Comparison of ENCODE assay signal across 20 cellular contexts in genomic region chr12:50740307-50740706, GRCh38. TPM values are rescaled to one million over a fixed set of nuclear protein-coding genes. Genes with fewer than 3 reads are reported as not detected.
A peak's percentile ranks its signal among the peaks of the same experiment; 100 is the strongest.
DNase-seq lines count a peak whose midpoint lies in the region; ATAC-seq and TF ChIP-seq lines count a peak whose summit lies in the region.
"Had no signal": no experiment of that assay in that cellular context is flagged by ENCODE, and none has a peak within 500 bp of the region (broad histone marks: within the 10 kb centered on the region; RNA-seq: fewer than 3 reads in every experiment).

No MANE protein-coding gene starts in this region.

- no peaks in the 10 kb centered on the region for H3K9me3 Mint-ChIP-seq in activated CD4-positive, alpha-beta T cell treated with anti-CD3 and anti-CD28 coated beads, Interleukin-2, amount 10 ng/mL, durations not matched to agents 7 days and 5 days
- no peaks in the 10 kb centered on the region for H3K9me3 Mint-ChIP-seq in activated CD8-positive, alpha-beta T cell treated with anti-CD3 and anti-CD28 coated beads for 36 hours
- H3K9me3 Mint-ChIP-seq: activated T-cell treated with anti-CD3 and anti-CD28 coated beads, Interleukin-2, amount 50 U/mL, for 4 hours had no signal

- peak; percentile 21 for DNase-seq in activated CD4-positive, alpha-beta T cell treated with anti-CD3 and anti-CD28 coated beads for 48 hours
- no peak for DNase-seq in activated CD4-positive, alpha-beta T cell treated with anti-CD3 and anti-CD28 coated beads, Interleukin-2, amount 10 ng/mL, durations not matched to agents 7 days and 5 days
- DNase-seq in ELR (ENCODE audit: low read depth), result peak; percentile 56
- DNase-seq in activated CD8-positive, alpha-beta T cell treated with anti-CD3 and anti-CD28 coated beads for 36 hours, result peak; percentile 15
- DNase-seq in fibroblast of mammary gland (ENCODE audit: low read depth), result peak; percentile 40
- DNase-seq in KG1 (lab: John Stamatoyannopoulos, UW), result no peak
- DNase-seq in GM19240 (ENCODE audit: insufficient read length, low spot score), result no peak
- DNase-seq: 8988T; activated T-cell treated with anti-CD3 and anti-CD28 coated beads, Interleukin-2, amount 50 U/mL, for 4 hours; COR-L47; foreskin melanocyte; H7; Kasumi-1; NCI-H510A treated with DMSO at 0.1 percent for 48 hours; stimulated activated CD4-positive, alpha-beta T cell treated with anti-CD3 and anti-CD28 coated beads, Interleukin-4, amount 100 ng/mL, for 1 hour had no signal

- peaks cover 59% of the 10 kb centered on the region for H3K36me3 Mint-ChIP-seq in activated CD4-positive, alpha-beta T cell treated with anti-CD3 and anti-CD28 coated beads, Interleukin-2, amount 10 ng/mL, durations not matched to agents 7 days and 5 days (ENCODE audit: low read depth)
- H3K36me3 Mint-ChIP-seq in activated CD8-positive, alpha-beta T cell treated with anti-CD3 and anti-CD28 coated beads for 36 hours (ENCODE audit: low read depth), result peaks cover 37% of the 10 kb centered on the region

- ATAC-seq in activated CD8-positive, alpha-beta T cell treated with anti-CD3 and anti-CD28 coated beads for 36 hours, result no peak
- no peak for ATAC-seq in HG02970 (IDR thresholded peaks at IDR 0.05; ENCODE audit: low FRiP score, unreplicated experiment)
- ATAC-seq: activated T-cell treated with anti-CD3 and anti-CD28 coated beads, Interleukin-2, amount 50 U/mL, for 4 hours had no signal

- POLR2A ChIA-PET in activated CD4-positive, alpha-beta T cell treated with anti-CD3 and anti-CD28 coated beads, Interleukin-2, amount 10 ng/mL, durations not matched to agents 7 days and 5 days (lab: Charles Lee), result interaction anchor here (0.7 kb wide), 1 partner anchor 318 kb away, joined by 3 read pairs; no protein-coding TSS in a partner anchor
- POLR2A ChIA-PET in activated CD8-positive, alpha-beta T cell treated with anti-CD3 and anti-CD28 coated beads for 36 hours (lab: Charles Lee), result no interaction called here

- H3K4me3 Mint-ChIP-seq in activated CD4-positive, alpha-beta T cell treated with anti-CD3 and anti-CD28 coated beads, Interleukin-2, amount 10 ng/mL, durations not matched to agents 7 days and 5 days, result no peak overlapping the region
- H3K4me3 Mint-ChIP-seq in activated CD8-positive, alpha-beta T cell treated with anti-CD3 and anti-CD28 coated beads for 36 hours, result no peak overlapping the region
- H3K4me3 Mint-ChIP-seq: activated T-cell treated with anti-CD3 and anti-CD28 coated beads, Interleukin-2, amount 50 U/mL, for 4 hours; B cell had no signal

- CTCF ChIA-PET in activated CD4-positive, alpha-beta T cell treated with anti-CD3 and anti-CD28 coated beads, Interleukin-2, amount 10 ng/mL, durations not matched to agents 7 days and 5 days (lab: Charles Lee), result interaction anchor here (1.1 kb wide), 1 partner anchor 236 kb away, joined by 3 read pairs; the partner anchor contains the start of gene DIP2B
- CTCF ChIA-PET in activated CD8-positive, alpha-beta T cell treated with anti-CD3 and anti-CD28 coated beads for 36 hours (lab: Charles Lee), result no interaction called here

- H3K27ac Mint-ChIP-seq in activated CD4-positive, alpha-beta T cell treated with anti-CD3 and anti-CD28 coated beads, Interleukin-2, amount 10 ng/mL, durations not matched to agents 7 days and 5 days, result no peak overlapping the region
- no peak overlapping the region for H3K27ac Mint-ChIP-seq in activated CD8-positive, alpha-beta T cell treated with anti-CD3 and anti-CD28 coated beads for 36 hours
- H3K27ac Mint-ChIP-seq: B cell had no signal

- H3K4me1 Mint-ChIP-seq in activated CD4-positive, alpha-beta T cell treated with anti-CD3 and anti-CD28 coated beads, Interleukin-2, amount 10 ng/mL, durations not matched to agents 7 days and 5 days, result no peaks in the 10 kb centered on the region
- no peaks in the 10 kb centered on the region for H3K4me1 Mint-ChIP-seq in activated CD8-positive, alpha-beta T cell treated with anti-CD3 and anti-CD28 coated beads for 36 hours (ENCODE audit: low read depth)
- H3K4me1 Mint-ChIP-seq: B cell had no signal

- H3K27me3 Mint-ChIP-seq in activated CD4-positive, alpha-beta T cell treated with anti-CD3 and anti-CD28 coated beads, Interleukin-2, amount 10 ng/mL, durations not matched to agents 7 days and 5 days, result no peaks in the 10 kb centered on the region
- H3K27me3 Mint-ChIP-seq in activated CD8-positive, alpha-beta T cell treated with anti-CD3 and anti-CD28 coated beads for 36 hours, result no peaks in the 10 kb centered on the region
- H3K27me3 Mint-ChIP-seq: B cell had no signal

- no peak for TF ChIP-seq CTCF in activated CD8-positive, alpha-beta T cell treated with anti-CD3 and anti-CD28 coated beads for 36 hours (IDR thresholded peaks at IDR 0.05)
- no peak for TF ChIP-seq CTCF in fibroblast of mammary gland (conservative IDR thresholded peaks at IDR 0.05; ENCODE audit: control insufficient read depth, insufficient read depth, low read depth, low read length)

- H3K4me3 ChIP-seq in fibroblast of mammary gland (ENCODE audit: control insufficient read depth, low read depth, low read length), result no peak overlapping the region
- H3K4me3 ChIP-seq: hepatocyte, lung, skin epidermis had no signal

- intact Hi-C loops in activated CD8-positive, alpha-beta T cell treated with anti-CD3 and anti-CD28 coated beads for 36 hours (cut with micrococcal nuclease), result no loop called here

RNA-seq across cellular contexts. Expression of gene ATF1, which starts 23.6 kb away (rescaled TPM):
- 10 to 100 TPM; 42.4 to 51.3 TPM for total RNA-seq in activated CD4-positive, alpha-beta T cell treated with anti-CD3 and anti-CD28 coated beads, Interleukin-2, amount 10 ng/mL, durations not matched to agents 7 days and 5 days
- total RNA-seq in activated CD8-positive, alpha-beta T cell treated with anti-CD3 and anti-CD28 coated beads for 36 hours, result 10 to 100 TPM; 46.6 to 49.8 TPM

Comparison
In these comparisons a context has a peak if more than half of its experiments do, and no peak if none do; other contexts are left out.
1. DNase-seq: peak in activated CD4-positive, alpha-beta T cell treated with anti-CD3 and anti-CD28 coated beads for 48 hours (single experiment), ELR (single experiment), activated CD8-positive, alpha-beta T cell treated with anti-CD3 and anti-CD28 coated beads for 36 hours (single experiment) and fibroblast of mammary gland (single experiment); none in activated CD4-positive, alpha-beta T cell treated with anti-CD3 and anti-CD28 coated beads, Interleukin-2, amount 10 ng/mL, durations not matched to agents 7 days and 5 days (single experiment), KG1 (single experiment) and GM19240 (single experiment).